Comparison of ENCODE assay signal across 23 cellular contexts in the genomic region with DNA sequence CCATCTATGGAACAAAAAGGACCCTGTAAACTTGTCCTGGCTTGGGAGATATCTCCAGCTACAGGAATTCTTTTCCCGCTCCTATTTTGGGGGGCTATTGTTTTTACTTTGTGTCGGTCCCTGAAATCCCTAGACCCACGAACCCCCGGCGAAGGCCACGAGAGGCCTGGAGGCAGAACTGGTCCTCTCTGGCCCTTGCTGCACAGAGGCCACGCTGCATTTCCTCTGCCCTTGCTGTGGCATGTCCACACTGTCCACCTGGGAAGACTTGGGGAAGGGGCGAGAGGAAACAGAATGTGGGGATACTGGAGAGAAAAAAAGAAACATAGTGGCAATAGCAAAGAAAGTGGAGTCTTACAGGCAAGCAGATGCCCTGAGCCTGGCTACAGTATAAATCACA. TPM values are rescaled to one million over a fixed set of nuclear protein-coding genes. Genes with fewer than 3 reads are reported as not detected.
DNase-seq lines count a peak whose midpoint lies in the region; ATAC-seq and TF ChIP-seq lines count a peak whose summit lies in the region.
"Had no signal": no experiment of that assay in that cellular context is flagged by ENCODE, and none has a peak within 500 bp of the region (broad histone marks: within the 10 kb centered on the region; RNA-seq: fewer than 3 reads in every experiment).

No MANE protein-coding gene starts in this region.

- no peak for TF ChIP-seq CTCF in endodermal cell (conservative IDR thresholded peaks at IDR 0.05)
- no peak for TF ChIP-seq CTCF in sigmoid colon (IDR thresholded peaks at IDR 0.05)

- H3K4me3 Mint-ChIP-seq in endodermal cell, result no peak overlapping the region

- H3K27ac ChIP-seq in endodermal cell (ENCODE audit: low read depth, low read length) (no peak overlapping the region), sigmoid colon (no peak overlapping the region)
- H3K27ac ChIP-seq: 22Rv1, Peyer's patch had no signal

- H3K9ac ChIP-seq in endodermal cell (ENCODE audit: extremely low read depth, low read length, poor library complexity, severe bottlenecking), result no peak overlapping the region

- no peak for ATAC-seq in HG03460 (IDR thresholded peaks at IDR 0.05; ENCODE audit: unreplicated experiment)
- no peak for ATAC-seq in GM21390 (IDR thresholded peaks at IDR 0.05; ENCODE audit: unreplicated experiment)
- ATAC-seq: HCT116 had no signal

- H3K36me3 Mint-ChIP-seq in endodermal cell (ENCODE audit: low read depth), result no peaks in the 10 kb centered on the region

- H3K27me3 ChIP-seq in H7 (ENCODE audit: control insufficient read depth, insufficient read depth, low read length) (peaks cover 53% of the 10 kb centered on the region), endodermal cell (ENCODE audit: control insufficient read depth, insufficient read depth, low read length, poor library complexity, severe bottlenecking) (peaks cover 99% of the 10 kb centered on the region), sigmoid colon (peaks cover 9 to 61% (median 42%) of the 10 kb centered on the region in 3 donors)

- H3K4me1 Mint-ChIP-seq in endodermal cell, result peaks cover 15% of the 10 kb centered on the region

- DNase-seq in activated effector memory CD4-positive, alpha-beta T cell treated with anti-CD3 and anti-CD28 coated beads, Interleukin-2, amount 50 U/mL, for 16 hours, result peak; percentile 28
- no peak for DNase-seq in activated effector memory CD4-positive, alpha-beta T cell treated with Interleukin-2 at 50 U/mL for 16 hours
- peak; percentile 36 for DNase-seq in H7
- DNase-seq in endodermal cell, result peak; percentile 35
- peak; percentile 42 for DNase-seq in sigmoid colon
- DNase-seq in HUDEP-2 (lab: John Stamatoyannopoulos, UW; ENCODE audit: unreplicated experiment in 76 of 76), result no peak
- DNase-seq: AML-193; COR-L47; DMS 273 treated with DMSO at 0.1 percent for 48 hours; DND-41; KG1; NCI-H1417; NCI-H187; NCI-H2107; NCI-H510A; NCI-H748 treated with DMSO at 0.1 percent for 48 hours; NK-92 treated with Interleukin-12 subunit alpha and Interleukin-12 subunit beta, amount 100 ng/mL, for 24 hours had no signal

- H3K4me1 ChIP-seq in endodermal cell (ENCODE audit: control insufficient read depth, insufficient read depth, low read length) (no peaks in the 10 kb centered on the region), sigmoid colon (peaks cover 0 to 7% (median 6%) of the 10 kb centered on the region in 4 donors)
- H3K4me1 ChIP-seq: Peyer's patch had no signal

- intact Hi-C loops in sigmoid colon (cut with DNase I), result no loop called here

- peaks cover 79% of the 10 kb centered on the region for H3K27me3 Mint-ChIP-seq in endodermal cell (ENCODE audit: insufficient read depth)

- H3K36me3 ChIP-seq in H7 (replicated peaks; ENCODE audit: control insufficient read depth, insufficient read depth, low read length) (no peaks in the 10 kb centered on the region), endodermal cell (ENCODE audit: control insufficient read depth, insufficient read depth, low read length) (no peaks in the 10 kb centered on the region), sigmoid colon (no peaks in the 10 kb centered on the region)
- H3K36me3 ChIP-seq: Peyer's patch had no signal

- H3K27ac Mint-ChIP-seq in endodermal cell, result no peak overlapping the region

- no peak for TF ChIP-seq POLR2A in sigmoid colon (IDR thresholded peaks at IDR 0.05)

- H3K9me3 ChIP-seq in endodermal cell (ENCODE audit: control insufficient read depth, low read length) (no peaks in the 10 kb centered on the region), sigmoid colon (no peaks in the 10 kb centered on the region)
- H3K9me3 ChIP-seq: Peyer's patch had no signal

- WGBS in endodermal cell (ENCODE audit: insufficient coverage in 1 of 2, insufficient read length in 1 of 2), 2 experiments, result 93 to 95% methylated on average over 8 of the region's 8 CpGs
- WGBS in sigmoid colon, 2 donors, result 90 to 94% methylated on average over 8 of the region's 8 CpGs

- H3K4me3 ChIP-seq in H7 (ENCODE audit: insufficient read depth, low read depth, low read length) (no peak overlapping the region), endodermal cell (ENCODE audit: low read length) (no peak overlapping the region), sigmoid colon (no peak overlapping the region)
- H3K4me3 ChIP-seq: Peyer's patch had no signal

- H3K9me3 Mint-ChIP-seq in endodermal cell, result no peaks in the 10 kb centered on the region

- no peak for TF ChIP-seq EP300 in sigmoid colon (IDR thresholded peaks at IDR 0.05)

RNA-seq across cellular contexts. Expression of a gene that starts 2.3 kb away (rescaled TPM):
- 1.1 and 2.3 TPM in 2 replicates for total RNA-seq in H7 (2014; rRNA removed; shearing (Covaris generic))
- total RNA-seq in endodermal cell (1 to 10 TPM; 3.0 to 7.7 TPM), sigmoid colon (10 to 100 TPM; 17.4 to 33.9 (median 20.2) TPM)
- 1.1 TPM for polyA plus RNA-seq in endodermal cell (2013, experiment 1 of 2)
- polyA plus RNA-seq in endodermal cell (2013, experiment 2 of 2), result 0.62 TPM
- 1 to 10 TPM in 2 of 3 donors, under 1 TPM in 1; 0.60 to 5.7 (median 3.0) TPM for polyA plus RNA-seq in sigmoid colon
- total RNA-seq: G401 had no signal

Comparison
In these comparisons a context has a peak if more than half of its experiments do, and no peak if none do; other contexts are left out.
1. DNase-seq: peak in activated effector memory CD4-positive, alpha-beta T cell treated with anti-CD3 and anti-CD28 coated beads, Interleukin-2, amount 50 U/mL, for 16 hours (single experiment), H7 (single experiment), endodermal cell (single experiment) and sigmoid colon (single experiment); none in activated effector memory CD4-positive, alpha-beta T cell treated with Interleukin-2 at 50 U/mL for 16 hours (single experiment) and HUDEP-2 (0 of 76).